In the genomic region with DNA sequence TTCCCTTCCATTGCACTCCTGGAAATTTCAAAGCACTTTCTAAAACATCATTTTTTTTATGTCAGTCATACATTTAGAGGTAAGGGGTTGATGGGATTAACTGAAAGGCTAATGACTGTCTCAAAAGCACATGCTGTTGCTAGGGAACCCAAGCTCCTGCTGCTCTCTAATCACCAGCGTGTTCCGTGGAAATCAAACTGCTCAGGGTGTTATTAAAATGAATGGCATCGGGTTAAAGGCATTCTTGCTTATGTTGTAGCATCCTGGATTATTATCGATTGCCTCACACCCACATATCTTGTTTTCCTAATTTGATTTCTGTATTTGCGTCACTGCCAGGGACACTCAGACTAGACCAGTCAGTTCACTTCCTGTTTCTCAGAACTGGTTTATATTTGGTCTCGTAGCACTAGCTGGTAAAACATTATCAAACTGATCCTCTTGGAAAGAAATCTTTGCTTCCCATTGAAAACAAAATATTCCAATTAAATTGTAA, we compare ENCODE assay signal across 1 cellular context.
TF ChIP-seq lines count a peak whose summit lies in the region.

No MANE protein-coding gene starts in this region.

TF ChIP-seq in liver, 16 proteins besides CTCF, POLR2A, EP300 and RAD21 (continued from another document):
- TF ChIP-seq, protein P1, sequence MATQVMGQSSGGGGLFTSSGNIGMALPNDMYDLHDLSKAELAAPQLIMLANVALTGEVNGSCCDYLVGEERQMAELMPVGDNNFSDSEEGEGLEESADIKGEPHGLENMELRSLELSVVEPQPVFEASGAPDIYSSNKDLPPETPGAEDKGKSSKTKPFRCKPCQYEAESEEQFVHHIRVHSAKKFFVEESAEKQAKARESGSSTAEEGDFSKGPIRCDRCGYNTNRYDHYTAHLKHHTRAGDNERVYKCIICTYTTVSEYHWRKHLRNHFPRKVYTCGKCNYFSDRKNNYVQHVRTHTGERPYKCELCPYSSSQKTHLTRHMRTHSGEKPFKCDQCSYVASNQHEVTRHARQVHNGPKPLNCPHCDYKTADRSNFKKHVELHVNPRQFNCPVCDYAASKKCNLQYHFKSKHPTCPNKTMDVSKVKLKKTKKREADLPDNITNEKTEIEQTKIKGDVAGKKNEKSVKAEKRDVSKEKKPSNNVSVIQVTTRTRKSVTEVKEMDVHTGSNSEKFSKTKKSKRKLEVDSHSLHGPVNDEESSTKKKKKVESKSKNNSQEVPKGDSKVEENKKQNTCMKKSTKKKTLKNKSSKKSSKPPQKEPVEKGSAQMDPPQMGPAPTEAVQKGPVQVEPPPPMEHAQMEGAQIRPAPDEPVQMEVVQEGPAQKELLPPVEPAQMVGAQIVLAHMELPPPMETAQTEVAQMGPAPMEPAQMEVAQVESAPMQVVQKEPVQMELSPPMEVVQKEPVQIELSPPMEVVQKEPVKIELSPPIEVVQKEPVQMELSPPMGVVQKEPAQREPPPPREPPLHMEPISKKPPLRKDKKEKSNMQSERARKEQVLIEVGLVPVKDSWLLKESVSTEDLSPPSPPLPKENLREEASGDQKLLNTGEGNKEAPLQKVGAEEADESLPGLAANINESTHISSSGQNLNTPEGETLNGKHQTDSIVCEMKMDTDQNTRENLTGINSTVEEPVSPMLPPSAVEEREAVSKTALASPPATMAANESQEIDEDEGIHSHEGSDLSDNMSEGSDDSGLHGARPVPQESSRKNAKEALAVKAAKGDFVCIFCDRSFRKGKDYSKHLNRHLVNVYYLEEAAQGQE (IDR thresholded peaks at IDR 0.05), result no peak
- peak; percentile 55 for TF ChIP-seq SP1 (IDR thresholded peaks at IDR 0.05)
